In the genomic region with DNA sequence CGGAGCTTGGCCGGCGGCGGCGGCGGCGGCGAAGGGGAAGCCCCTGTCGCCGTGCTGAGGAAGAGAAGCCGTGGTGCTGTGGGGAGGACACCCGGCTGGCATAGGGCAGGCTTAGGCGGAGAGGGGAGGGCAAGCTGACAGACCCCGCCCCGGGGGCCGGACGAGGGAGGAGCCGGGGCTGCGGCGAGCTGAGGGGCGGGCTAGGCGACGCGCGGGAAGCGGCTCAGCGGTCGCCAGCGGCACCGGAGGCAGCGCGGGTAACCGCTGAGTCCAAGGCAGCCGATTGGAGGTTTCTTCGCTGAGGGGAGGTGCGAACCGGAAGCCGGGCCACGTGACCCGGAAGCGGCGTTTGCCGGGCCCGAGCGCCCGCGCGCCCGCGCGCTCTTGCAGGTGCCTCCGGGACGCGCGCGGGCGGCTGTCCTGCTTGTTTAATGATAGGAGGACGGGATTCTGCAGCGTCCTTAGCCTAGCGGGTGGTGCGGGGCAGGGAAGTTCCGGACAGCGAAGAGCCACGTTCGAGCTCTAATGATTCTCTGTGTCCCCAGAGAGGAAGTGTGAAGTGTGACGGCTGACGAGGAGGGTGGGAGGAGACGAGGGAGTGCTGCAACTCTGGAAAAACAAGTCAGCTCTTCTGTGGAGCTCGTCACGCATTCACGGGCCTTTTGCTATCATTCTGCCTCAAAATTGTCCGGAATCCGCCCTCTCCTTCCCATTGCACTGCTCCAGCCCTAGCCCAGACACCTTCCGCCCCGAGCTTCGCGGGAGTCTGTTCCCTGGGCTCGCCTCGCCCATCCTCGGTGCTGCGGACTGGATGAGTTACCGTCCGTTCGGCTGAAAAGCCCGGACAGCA, we compare ENCODE assay signal across 1 cellular context.
TF ChIP-seq lines count a peak whose summit lies in the region.

A gene (minus strand): TSS at position 102 of the 850 bp plus-strand sequence. CDS start 2,289 bp downstream, outside the sequence.

TF ChIP-seq in HEK293, 187 proteins besides CTCF, POLR2A, EP300 and RAD21 (continued from another document and continues in another):
- TF ChIP-seq ZNF114 (tag by site-specific recombination; IDR thresholded peaks at IDR 0.05): no peak
- no peak for TF ChIP-seq YY2 (tag by site-specific recombination; IDR thresholded peaks at IDR 0.05)
- no peak for TF ChIP-seq ZNF157 (tag by site-specific recombination; IDR thresholded peaks at IDR 0.05)
- no peak for TF ChIP-seq KLF16 (tag by site-specific recombination; IDR thresholded peaks at IDR 0.05)
- TF ChIP-seq ZNF221 (tag by site-specific recombination; IDR thresholded peaks at IDR 0.05; ENCODE audit: borderline replicate concordance): no peak
- TF ChIP-seq ZNF16 (tag by site-specific recombination; IDR thresholded peaks at IDR 0.05; ENCODE audit: low read depth): no peak
- TF ChIP-seq GLIS2 (tag by site-specific recombination; IDR thresholded peaks at IDR 0.05): peak; percentile 44
- peak; percentile 61 for TF ChIP-seq ZXDB (tag by site-specific recombination; IDR thresholded peaks at IDR 0.05)
- TF ChIP-seq, protein P1, sequence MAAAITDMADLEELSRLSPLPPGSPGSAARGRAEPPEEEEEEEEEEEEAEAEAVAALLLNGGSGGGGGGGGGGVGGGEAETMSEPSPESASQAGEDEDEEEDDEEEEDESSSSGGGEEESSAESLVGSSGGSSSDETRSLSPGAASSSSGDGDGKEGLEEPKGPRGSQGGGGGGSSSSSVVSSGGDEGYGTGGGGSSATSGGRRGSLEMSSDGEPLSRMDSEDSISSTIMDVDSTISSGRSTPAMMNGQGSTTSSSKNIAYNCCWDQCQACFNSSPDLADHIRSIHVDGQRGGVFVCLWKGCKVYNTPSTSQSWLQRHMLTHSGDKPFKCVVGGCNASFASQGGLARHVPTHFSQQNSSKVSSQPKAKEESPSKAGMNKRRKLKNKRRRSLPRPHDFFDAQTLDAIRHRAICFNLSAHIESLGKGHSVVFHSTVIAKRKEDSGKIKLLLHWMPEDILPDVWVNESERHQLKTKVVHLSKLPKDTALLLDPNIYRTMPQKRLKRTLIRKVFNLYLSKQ (tag by site-specific recombination; IDR thresholded peaks at IDR 0.05; ENCODE audit: borderline replicate concordance): no peak
- no peak for TF ChIP-seq ZNF776 (tag by site-specific recombination; IDR thresholded peaks at IDR 0.05; ENCODE audit: borderline replicate concordance)
- TF ChIP-seq SETDB1 (IDR thresholded peaks at IDR 0.05; ENCODE audit: insufficient read length, low read length): peak; percentile 32
- no peak for TF ChIP-seq ZNF391 (tag by site-specific recombination; IDR thresholded peaks at IDR 0.05; ENCODE audit: borderline replicate concordance, low read depth)
- TF ChIP-seq, protein P2, sequence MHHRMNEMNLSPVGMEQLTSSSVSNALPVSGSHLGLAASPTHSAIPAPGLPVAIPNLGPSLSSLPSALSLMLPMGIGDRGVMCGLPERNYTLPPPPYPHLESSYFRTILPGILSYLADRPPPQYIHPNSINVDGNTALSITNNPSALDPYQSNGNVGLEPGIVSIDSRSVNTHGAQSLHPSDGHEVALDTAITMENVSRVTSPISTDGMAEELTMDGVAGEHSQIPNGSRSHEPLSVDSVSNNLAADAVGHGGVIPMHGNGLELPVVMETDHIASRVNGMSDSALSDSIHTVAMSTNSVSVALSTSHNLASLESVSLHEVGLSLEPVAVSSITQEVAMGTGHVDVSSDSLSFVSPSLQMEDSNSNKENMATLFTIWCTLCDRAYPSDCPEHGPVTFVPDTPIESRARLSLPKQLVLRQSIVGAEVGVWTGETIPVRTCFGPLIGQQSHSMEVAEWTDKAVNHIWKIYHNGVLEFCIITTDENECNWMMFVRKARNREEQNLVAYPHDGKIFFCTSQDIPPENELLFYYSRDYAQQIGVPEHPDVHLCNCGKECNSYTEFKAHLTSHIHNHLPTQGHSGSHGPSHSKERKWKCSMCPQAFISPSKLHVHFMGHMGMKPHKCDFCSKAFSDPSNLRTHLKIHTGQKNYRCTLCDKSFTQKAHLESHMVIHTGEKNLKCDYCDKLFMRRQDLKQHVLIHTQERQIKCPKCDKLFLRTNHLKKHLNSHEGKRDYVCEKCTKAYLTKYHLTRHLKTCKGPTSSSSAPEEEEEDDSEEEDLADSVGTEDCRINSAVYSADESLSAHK (tag by site-specific recombination; IDR thresholded peaks at IDR 0.05): no peak
- TF ChIP-seq SCRT2 (tag by site-specific recombination; IDR thresholded peaks at IDR 0.05): peak; percentile 81
- no peak for TF ChIP-seq ZNF473 (tag by site-specific recombination; IDR thresholded peaks at IDR 0.05)
- TF ChIP-seq, protein P3, sequence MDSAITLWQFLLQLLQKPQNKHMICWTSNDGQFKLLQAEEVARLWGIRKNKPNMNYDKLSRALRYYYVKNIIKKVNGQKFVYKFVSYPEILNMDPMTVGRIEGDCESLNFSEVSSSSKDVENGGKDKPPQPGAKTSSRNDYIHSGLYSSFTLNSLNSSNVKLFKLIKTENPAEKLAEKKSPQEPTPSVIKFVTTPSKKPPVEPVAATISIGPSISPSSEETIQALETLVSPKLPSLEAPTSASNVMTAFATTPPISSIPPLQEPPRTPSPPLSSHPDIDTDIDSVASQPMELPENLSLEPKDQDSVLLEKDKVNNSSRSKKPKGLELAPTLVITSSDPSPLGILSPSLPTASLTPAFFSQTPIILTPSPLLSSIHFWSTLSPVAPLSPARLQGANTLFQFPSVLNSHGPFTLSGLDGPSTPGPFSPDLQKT (IDR thresholded peaks at IDR 0.05; ENCODE audit: borderline replicate concordance, low read depth, low read length): peak; percentile 98
- TF ChIP-seq EGR2 (tag by site-specific recombination; IDR thresholded peaks at IDR 0.05; ENCODE audit: low read depth): 0 out of 2 replicates have a peak, but pooled peaks have one; percentile 27
- no peak for TF ChIP-seq ZNF274 (IDR thresholded peaks at IDR 0.05; ENCODE audit: low read length)
- no peak for TF ChIP-seq ZNF274 (tag by site-specific recombination; IDR thresholded peaks at IDR 0.05; ENCODE audit: borderline replicate concordance)
- TF ChIP-seq, protein P4, sequence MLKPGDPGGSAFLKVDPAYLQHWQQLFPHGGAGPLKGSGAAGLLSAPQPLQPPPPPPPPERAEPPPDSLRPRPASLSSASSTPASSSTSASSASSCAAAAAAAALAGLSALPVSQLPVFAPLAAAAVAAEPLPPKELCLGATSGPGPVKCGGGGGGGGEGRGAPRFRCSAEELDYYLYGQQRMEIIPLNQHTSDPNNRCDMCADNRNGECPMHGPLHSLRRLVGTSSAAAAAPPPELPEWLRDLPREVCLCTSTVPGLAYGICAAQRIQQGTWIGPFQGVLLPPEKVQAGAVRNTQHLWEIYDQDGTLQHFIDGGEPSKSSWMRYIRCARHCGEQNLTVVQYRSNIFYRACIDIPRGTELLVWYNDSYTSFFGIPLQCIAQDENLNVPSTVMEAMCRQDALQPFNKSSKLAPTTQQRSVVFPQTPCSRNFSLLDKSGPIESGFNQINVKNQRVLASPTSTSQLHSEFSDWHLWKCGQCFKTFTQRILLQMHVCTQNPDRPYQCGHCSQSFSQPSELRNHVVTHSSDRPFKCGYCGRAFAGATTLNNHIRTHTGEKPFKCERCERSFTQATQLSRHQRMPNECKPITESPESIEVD (tag by site-specific recombination; IDR thresholded peaks at IDR 0.05): no peak
- peak; percentile 89; the same call in 1 of the 2 replicates for TF ChIP-seq ZNF600 (tag by site-specific recombination; IDR thresholded peaks at IDR 0.05)
- TF ChIP-seq ZNF335 (tag by site-specific recombination; conservative IDR thresholded peaks at IDR 0.05): no peak
- TF ChIP-seq, protein P5, sequence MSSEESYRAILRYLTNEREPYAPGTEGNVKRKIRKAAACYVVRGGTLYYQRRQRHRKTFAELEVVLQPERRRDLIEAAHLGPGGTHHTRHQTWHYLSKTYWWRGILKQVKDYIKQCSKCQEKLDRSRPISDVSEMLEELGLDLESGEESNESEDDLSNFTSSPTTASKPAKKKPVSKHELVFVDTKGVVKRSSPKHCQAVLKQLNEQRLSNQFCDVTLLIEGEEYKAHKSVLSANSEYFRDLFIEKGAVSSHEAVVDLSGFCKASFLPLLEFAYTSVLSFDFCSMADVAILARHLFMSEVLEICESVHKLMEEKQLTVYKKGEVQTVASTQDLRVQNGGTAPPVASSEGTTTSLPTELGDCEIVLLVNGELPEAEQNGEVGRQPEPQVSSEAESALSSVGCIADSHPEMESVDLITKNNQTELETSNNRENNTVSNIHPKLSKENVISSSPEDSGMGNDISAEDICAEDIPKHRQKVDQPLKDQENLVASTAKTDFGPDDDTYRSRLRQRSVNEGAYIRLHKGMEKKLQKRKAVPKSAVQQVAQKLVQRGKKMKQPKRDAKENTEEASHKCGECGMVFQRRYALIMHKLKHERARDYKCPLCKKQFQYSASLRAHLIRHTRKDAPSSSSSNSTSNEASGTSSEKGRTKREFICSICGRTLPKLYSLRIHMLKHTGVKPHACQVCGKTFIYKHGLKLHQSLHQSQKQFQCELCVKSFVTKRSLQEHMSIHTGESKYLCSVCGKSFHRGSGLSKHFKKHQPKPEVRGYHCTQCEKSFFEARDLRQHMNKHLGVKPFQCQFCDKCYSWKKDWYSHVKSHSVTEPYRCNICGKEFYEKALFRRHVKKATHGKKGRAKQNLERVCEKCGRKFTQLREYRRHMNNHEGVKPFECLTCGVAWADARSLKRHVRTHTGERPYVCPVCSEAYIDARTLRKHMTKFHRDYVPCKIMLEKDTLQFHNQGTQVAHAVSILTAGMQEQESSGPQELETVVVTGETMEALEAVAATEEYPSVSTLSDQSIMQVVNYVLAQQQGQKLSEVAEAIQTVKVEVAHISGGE (tag by site-specific recombination; conservative IDR thresholded peaks at IDR 0.05; ENCODE audit: low read depth): peak; percentile 76
- TF ChIP-seq KLF7 (tag by site-specific recombination; IDR thresholded peaks at IDR 0.05; ENCODE audit: borderline replicate concordance): peak; percentile 34; the same call in 1 of the 2 replicates
- no peak for TF ChIP-seq GLI4 (tag by site-specific recombination; IDR thresholded peaks at IDR 0.05)
- TF ChIP-seq ZNF133 (tag by site-specific recombination; IDR thresholded peaks at IDR 0.05): no peak
- TF ChIP-seq ZNF366 (tag by site-specific recombination; conservative IDR thresholded peaks at IDR 0.05): 0 out of 2 replicates have a peak, but pooled peaks have one; percentile 29
- peak; percentile 39; the same call in 1 of the 2 replicates for TF ChIP-seq ZBTB48 (tag by site-specific recombination; IDR thresholded peaks at IDR 0.05)
- peak; percentile 26; the same call in 1 of the 2 replicates for TF ChIP-seq KLF1 (tag by site-specific recombination; IDR thresholded peaks at IDR 0.05)
- TF ChIP-seq BCL11A (tag by site-specific recombination; IDR thresholded peaks at IDR 0.05; ENCODE audit: low read depth): no peak
- TF ChIP-seq ZBTB1 (tag by site-specific recombination; IDR thresholded peaks at IDR 0.05): peak; percentile 51; the same call in 1 of the 2 replicates
- TF ChIP-seq BCL11B (tag by site-specific recombination; IDR thresholded peaks at IDR 0.05; ENCODE audit: low read depth): no peak
- TF ChIP-seq ZNF610 (tag by site-specific recombination; IDR thresholded peaks at IDR 0.05; ENCODE audit: borderline replicate concordance): no peak
- TF ChIP-seq, protein P6, sequence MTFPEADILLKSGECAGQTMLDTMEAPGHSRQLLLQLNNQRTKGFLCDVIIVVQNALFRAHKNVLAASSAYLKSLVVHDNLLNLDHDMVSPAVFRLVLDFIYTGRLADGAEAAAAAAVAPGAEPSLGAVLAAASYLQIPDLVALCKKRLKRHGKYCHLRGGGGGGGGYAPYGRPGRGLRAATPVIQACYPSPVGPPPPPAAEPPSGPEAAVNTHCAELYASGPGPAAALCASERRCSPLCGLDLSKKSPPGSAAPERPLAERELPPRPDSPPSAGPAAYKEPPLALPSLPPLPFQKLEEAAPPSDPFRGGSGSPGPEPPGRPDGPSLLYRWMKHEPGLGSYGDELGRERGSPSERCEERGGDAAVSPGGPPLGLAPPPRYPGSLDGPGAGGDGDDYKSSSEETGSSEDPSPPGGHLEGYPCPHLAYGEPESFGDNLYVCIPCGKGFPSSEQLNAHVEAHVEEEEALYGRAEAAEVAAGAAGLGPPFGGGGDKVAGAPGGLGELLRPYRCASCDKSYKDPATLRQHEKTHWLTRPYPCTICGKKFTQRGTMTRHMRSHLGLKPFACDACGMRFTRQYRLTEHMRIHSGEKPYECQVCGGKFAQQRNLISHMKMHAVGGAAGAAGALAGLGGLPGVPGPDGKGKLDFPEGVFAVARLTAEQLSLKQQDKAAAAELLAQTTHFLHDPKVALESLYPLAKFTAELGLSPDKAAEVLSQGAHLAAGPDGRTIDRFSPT (tag by site-specific recombination; IDR thresholded peaks at IDR 0.05): peak; percentile 68
- TF ChIP-seq HOXA7 (CRISPR knock-in tag; IDR thresholded peaks at IDR 0.05; ENCODE audit: borderline replicate concordance): no peak
- no peak for TF ChIP-seq ZNF248 (tag by site-specific recombination; IDR thresholded peaks at IDR 0.05)
- TF ChIP-seq ZNF350 (tag by site-specific recombination; IDR thresholded peaks at IDR 0.05): no peak
- peak; percentile 66 for TF ChIP-seq ZBTB8A (tag by site-specific recombination; IDR thresholded peaks at IDR 0.05)
- TF ChIP-seq, protein P7, sequence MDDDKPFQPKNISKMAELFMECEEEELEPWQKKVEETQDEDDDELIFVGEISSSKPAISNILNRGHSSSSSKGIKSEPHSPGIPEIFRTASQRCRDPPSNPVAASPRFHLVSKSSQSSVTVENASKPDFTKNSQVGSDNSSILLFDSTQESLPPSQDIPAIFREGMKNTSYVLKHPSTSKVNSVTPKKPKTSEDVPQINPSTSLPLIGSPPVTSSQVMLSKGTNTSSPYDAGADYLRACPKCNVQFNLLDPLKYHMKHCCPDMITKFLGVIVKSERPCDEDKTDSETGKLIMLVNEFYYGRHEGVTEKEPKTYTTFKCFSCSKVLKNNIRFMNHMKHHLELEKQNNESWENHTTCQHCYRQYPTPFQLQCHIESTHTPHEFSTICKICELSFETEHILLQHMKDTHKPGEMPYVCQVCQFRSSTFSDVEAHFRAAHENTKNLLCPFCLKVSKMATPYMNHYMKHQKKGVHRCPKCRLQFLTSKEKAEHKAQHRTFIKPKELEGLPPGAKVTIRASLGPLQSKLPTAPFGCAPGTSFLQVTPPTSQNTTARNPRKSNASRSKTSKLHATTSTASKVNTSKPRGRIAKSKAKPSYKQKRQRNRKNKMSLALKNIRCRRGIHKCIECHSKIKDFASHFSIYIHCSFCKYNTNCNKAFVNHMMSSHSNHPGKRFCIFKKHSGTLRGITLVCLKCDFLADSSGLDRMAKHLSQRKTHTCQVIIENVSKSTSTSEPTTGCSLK (tag by site-specific recombination; IDR thresholded peaks at IDR 0.05): no peak
- TF ChIP-seq ZNF658 (tag by site-specific recombination; IDR thresholded peaks at IDR 0.05): no peak
- TF ChIP-seq, protein P8, sequence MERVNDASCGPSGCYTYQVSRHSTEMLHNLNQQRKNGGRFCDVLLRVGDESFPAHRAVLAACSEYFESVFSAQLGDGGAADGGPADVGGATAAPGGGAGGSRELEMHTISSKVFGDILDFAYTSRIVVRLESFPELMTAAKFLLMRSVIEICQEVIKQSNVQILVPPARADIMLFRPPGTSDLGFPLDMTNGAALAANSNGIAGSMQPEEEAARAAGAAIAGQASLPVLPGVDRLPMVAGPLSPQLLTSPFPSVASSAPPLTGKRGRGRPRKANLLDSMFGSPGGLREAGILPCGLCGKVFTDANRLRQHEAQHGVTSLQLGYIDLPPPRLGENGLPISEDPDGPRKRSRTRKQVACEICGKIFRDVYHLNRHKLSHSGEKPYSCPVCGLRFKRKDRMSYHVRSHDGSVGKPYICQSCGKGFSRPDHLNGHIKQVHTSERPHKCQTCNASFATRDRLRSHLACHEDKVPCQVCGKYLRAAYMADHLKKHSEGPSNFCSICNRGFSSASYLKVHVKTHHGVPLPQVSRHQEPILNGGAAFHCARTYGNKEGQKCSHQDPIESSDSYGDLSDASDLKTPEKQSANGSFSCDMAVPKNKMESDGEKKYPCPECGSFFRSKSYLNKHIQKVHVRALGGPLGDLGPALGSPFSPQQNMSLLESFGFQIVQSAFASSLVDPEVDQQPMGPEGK (tag by site-specific recombination; IDR thresholded peaks at IDR 0.05): peak; percentile 85
- no peak for TF ChIP-seq MZF1 (tag by site-specific recombination; IDR thresholded peaks at IDR 0.05; ENCODE audit: borderline replicate concordance)
